1 cellular context compared by ENCODE assay signal in genomic region chr1:43970911-43971310, GRCh38.
TF ChIP-seq lines count a peak whose summit lies in the region.

No MANE protein-coding gene starts in this region.

TF ChIP-seq in SK-N-SH treated with all-trans-retinoic acid at 6 μM for 48 hours, 23 proteins besides CTCF, POLR2A, EP300 and RAD21 (continued from another document):
- no peak for TF ChIP-seq TSHZ2 (CRISPR knock-in tag; IDR thresholded peaks at IDR 0.05)
- no peak for TF ChIP-seq ARNTL (CRISPR knock-in tag; IDR thresholded peaks at IDR 0.05; ENCODE audit: borderline replicate concordance, low read depth)
- TF ChIP-seq ZNF8 (CRISPR knock-in tag; IDR thresholded peaks at IDR 0.05) = no peak
- no peak for TF ChIP-seq ESRRG (CRISPR knock-in tag; IDR thresholded peaks at IDR 0.05)
- TF ChIP-seq GLIS3 (CRISPR knock-in tag; IDR thresholded peaks at IDR 0.05) = no peak
- no peak for TF ChIP-seq ZNF70 (CRISPR knock-in tag; IDR thresholded peaks at IDR 0.05)
- no peak for TF ChIP-seq ZFP3 (CRISPR knock-in tag; IDR thresholded peaks at IDR 0.05)
- TF ChIP-seq TCF4 (CRISPR knock-in tag; IDR thresholded peaks at IDR 0.05; ENCODE audit: borderline replicate concordance) = no peak
- TF ChIP-seq ZFP30 (CRISPR knock-in tag; IDR thresholded peaks at IDR 0.05) = no peak
- TF ChIP-seq, protein P1, sequence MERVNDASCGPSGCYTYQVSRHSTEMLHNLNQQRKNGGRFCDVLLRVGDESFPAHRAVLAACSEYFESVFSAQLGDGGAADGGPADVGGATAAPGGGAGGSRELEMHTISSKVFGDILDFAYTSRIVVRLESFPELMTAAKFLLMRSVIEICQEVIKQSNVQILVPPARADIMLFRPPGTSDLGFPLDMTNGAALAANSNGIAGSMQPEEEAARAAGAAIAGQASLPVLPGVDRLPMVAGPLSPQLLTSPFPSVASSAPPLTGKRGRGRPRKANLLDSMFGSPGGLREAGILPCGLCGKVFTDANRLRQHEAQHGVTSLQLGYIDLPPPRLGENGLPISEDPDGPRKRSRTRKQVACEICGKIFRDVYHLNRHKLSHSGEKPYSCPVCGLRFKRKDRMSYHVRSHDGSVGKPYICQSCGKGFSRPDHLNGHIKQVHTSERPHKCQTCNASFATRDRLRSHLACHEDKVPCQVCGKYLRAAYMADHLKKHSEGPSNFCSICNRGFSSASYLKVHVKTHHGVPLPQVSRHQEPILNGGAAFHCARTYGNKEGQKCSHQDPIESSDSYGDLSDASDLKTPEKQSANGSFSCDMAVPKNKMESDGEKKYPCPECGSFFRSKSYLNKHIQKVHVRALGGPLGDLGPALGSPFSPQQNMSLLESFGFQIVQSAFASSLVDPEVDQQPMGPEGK (CRISPR knock-in tag; IDR thresholded peaks at IDR 0.05; ENCODE audit: borderline replicate concordance) = no peak
- TF ChIP-seq SNAI2 (CRISPR knock-in tag; IDR thresholded peaks at IDR 0.05) = no peak
- TF ChIP-seq, protein P2, sequence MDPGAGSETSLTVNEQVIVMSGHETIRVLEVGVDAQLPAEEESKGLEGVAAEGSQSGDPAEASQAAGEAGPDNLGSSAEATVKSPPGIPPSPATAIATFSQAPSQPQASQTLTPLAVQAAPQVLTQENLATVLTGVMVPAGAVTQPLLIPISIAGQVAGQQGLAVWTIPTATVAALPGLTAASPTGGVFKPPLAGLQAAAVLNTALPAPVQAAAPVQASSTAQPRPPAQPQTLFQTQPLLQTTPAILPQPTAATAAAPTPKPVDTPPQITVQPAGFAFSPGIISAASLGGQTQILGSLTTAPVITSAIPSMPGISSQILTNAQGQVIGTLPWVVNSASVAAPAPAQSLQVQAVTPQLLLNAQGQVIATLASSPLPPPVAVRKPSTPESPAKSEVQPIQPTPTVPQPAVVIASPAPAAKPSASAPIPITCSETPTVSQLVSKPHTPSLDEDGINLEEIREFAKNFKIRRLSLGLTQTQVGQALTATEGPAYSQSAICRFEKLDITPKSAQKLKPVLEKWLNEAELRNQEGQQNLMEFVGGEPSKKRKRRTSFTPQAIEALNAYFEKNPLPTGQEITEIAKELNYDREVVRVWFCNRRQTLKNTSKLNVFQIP (CRISPR knock-in tag; IDR thresholded peaks at IDR 0.05; ENCODE audit: borderline replicate concordance, low read depth) = no peak
- TF ChIP-seq ZC3H10 (CRISPR knock-in tag; IDR thresholded peaks at IDR 0.05) = no peak
- no peak for TF ChIP-seq CSRNP3 (CRISPR knock-in tag; IDR thresholded peaks at IDR 0.05)
- no peak for TF ChIP-seq BACH2 (CRISPR knock-in tag; IDR thresholded peaks at IDR 0.05; ENCODE audit: borderline replicate concordance)
TF ChIP-seq in SK-N-SH treated with all-trans-retinoic acid at 6 μM for 48 hours: peak in this region for 0.
